Comparison of ENCODE assay signal across 8 cellular contexts in genomic region chr4:186725422-186726149, GRCh38. TPM values are rescaled to one million over a fixed set of nuclear protein-coding genes. Genes with fewer than 3 reads are reported as not detected.
DNase-seq lines count a peak whose midpoint lies in the region; ATAC-seq and TF ChIP-seq lines count a peak whose summit lies in the region.

No MANE protein-coding gene starts in this region.

- no peak for TF ChIP-seq POLR2A in body of pancreas (IDR thresholded peaks at IDR 0.05)

- peaks cover 36% of the 10 kb centered on the region for H3K4me1 ChIP-seq in body of pancreas
- H3K4me1 ChIP-seq in effector memory CD4-positive, alpha-beta T cell (ENCODE audit: control insufficient read depth, insufficient read depth, low read length, poor library complexity, severe bottlenecking): no peaks in the 10 kb centered on the region

- H3K9me3 ChIP-seq in body of pancreas (no peaks in the 10 kb centered on the region), iPS-18c (ENCODE audit: control insufficient read depth, insufficient read depth, low read length) (no peaks in the 10 kb centered on the region)
- H3K9me3 ChIP-seq in effector memory CD4-positive, alpha-beta T cell (ENCODE audit: control insufficient read depth, low read length): no peaks in the 10 kb centered on the region

- H3K36me3 ChIP-seq in body of pancreas (replicated peaks in 1 of 2; ENCODE audit: insufficient read depth in 1 of 2, low read depth in 2 of 2): no peaks in the 10 kb centered on the region
- no peaks in the 10 kb centered on the region for H3K36me3 ChIP-seq in effector memory CD4-positive, alpha-beta T cell (ENCODE audit: control insufficient read depth, insufficient read depth, low read length)

- peak; percentile 36 to 53 for DNase-seq in NCI-H2081 (lab: John Stamatoyannopoulos, UW)
- no peak for DNase-seq in NCI-H2081 treated with DMSO at 0.1 percent for 48 hours (lab: John Stamatoyannopoulos, UW)
- DNase-seq in NCI-H2196 (lab: John Stamatoyannopoulos, UW; ENCODE audit: unreplicated experiment): peak; percentile 31
- DNase-seq in body of pancreas: peak; percentile 81 to 89 (median 82)
- DNase-seq in skeletal muscle cell (ENCODE audit: low read depth): no peak
- DNase-seq in effector memory CD4-positive, alpha-beta T cell: no peak

- peak; percentile 48 to 79 (median 69) for TF ChIP-seq CTCF in body of pancreas (IDR thresholded peaks at IDR 0.05)

- H3K4me3 ChIP-seq in body of pancreas (peak overlapping the region; percentile 70 to 88), iPS-18c (ENCODE audit: insufficient read depth, low read depth, low read length) (peak overlapping the region; percentile 90), skeletal muscle cell (ENCODE audit: low read depth, low read length) (peak overlapping the region; percentile 89)
- H3K4me3 ChIP-seq in effector memory CD4-positive, alpha-beta T cell (ENCODE audit: insufficient read depth, low read depth, low read length, poor library complexity, severe bottlenecking): no peak overlapping the region

- no peaks in the 10 kb centered on the region for H3K27me3 ChIP-seq in body of pancreas
- peaks cover 10% of the 10 kb centered on the region for H3K27me3 ChIP-seq in effector memory CD4-positive, alpha-beta T cell (replicated peaks; ENCODE audit: control insufficient read depth, insufficient read depth, low read length, poor library complexity, severe bottlenecking)

- peak; percentile 66 for ATAC-seq in body of pancreas
- no peak for ATAC-seq in HG02973 (IDR thresholded peaks at IDR 0.05; ENCODE audit: unreplicated experiment)

- intact Hi-C loops in body of pancreas (cut with DNase I): no loop called here

- peak overlapping the region; percentile 79 to 93 (median 88) for H3K27ac ChIP-seq in body of pancreas
- H3K27ac ChIP-seq in effector memory CD4-positive, alpha-beta T cell (ENCODE audit: insufficient read depth, low read length, poor library complexity, severe bottlenecking): no peak overlapping the region

- 0% methylated on average over 18 to 35 of the region's 35 CpGs for WGBS in body of pancreas, 2 donors

RNA-seq across cellular contexts. Expression of gene FAT1, which starts 1.9 kb away (rescaled TPM):
- 10 to 100 TPM; 65.9 to 69.5 TPM for total RNA-seq in body of pancreas

Comparison
In these comparisons a context has a peak if more than half of its experiments do, and no peak if none do; other contexts are left out.
1. DNase-seq: peak in NCI-H2081 (2 of 2), NCI-H2196 (single experiment) and body of pancreas (4 of 4); none in NCI-H2081 treated with DMSO at 0.1 percent for 48 hours (single experiment), skeletal muscle cell (single experiment) and effector memory CD4-positive, alpha-beta T cell (0 of 3).